ENCODE assay signal across 8 cellular contexts in the genomic region with DNA sequence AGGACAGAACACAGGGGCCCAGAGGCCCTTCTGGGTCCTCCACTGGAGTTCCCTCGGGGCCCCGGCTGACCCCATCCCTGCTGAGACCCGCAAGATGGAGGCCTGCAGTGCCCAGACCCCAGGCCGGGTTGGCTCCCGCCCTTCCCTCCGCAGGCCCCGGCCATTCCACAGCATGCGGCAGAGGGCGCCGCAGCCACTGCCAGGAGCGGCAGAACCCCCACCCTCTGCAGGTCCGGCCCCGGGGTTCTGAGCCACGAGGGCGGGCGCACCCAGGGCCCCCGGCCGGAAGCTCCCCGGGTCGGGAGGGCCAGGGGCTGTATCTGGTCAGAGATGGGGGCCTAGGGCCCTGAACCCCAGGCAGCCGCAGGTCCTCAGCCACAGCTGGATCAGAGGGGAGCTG. TPM values are rescaled to one million over a fixed set of nuclear protein-coding genes. Genes with fewer than 3 reads are reported as not detected.
A peak's percentile ranks its signal among the peaks of the same experiment; 100 is the strongest.
DNase-seq lines count a peak whose midpoint lies in the region; ATAC-seq and TF ChIP-seq lines count a peak whose summit lies in the region.

No MANE protein-coding gene starts in this region.

- 18 to 28% methylated on average over 21 of the region's 21 CpGs for WGBS in heart right ventricle, 2 donors
- 41 to 70% methylated on average over 4 to 12 of the region's 21 CpGs for WGBS in body of pancreas, 2 donors

- TF ChIP-seq POLR2A in body of pancreas (IDR thresholded peaks at IDR 0.05), result no peak

- H3K27me3 Mint-ChIP-seq in activated CD8-positive, alpha-beta T cell treated with anti-CD3 and anti-CD28 coated beads, Interleukin-2, amount 10 ng/mL, durations not matched to agents 7 days and 5 days (ENCODE audit: low read depth), result no peaks in the 10 kb centered on the region

- H3K27ac Mint-ChIP-seq in activated CD8-positive, alpha-beta T cell treated with anti-CD3 and anti-CD28 coated beads, Interleukin-2, amount 10 ng/mL, durations not matched to agents 7 days and 5 days, result no peak overlapping the region

- H3K4me3 ChIP-seq in heart right ventricle, result peak overlapping the region in 7 of 10 donors; percentile 5 to 49 (median 22)
- H3K4me3 ChIP-seq in body of pancreas, result no peak overlapping the region

- no peak overlapping the region for H3K4me3 Mint-ChIP-seq in activated CD8-positive, alpha-beta T cell treated with anti-CD3 and anti-CD28 coated beads, Interleukin-2, amount 10 ng/mL, durations not matched to agents 7 days and 5 days

- H3K36me3 Mint-ChIP-seq in activated CD8-positive, alpha-beta T cell treated with anti-CD3 and anti-CD28 coated beads, Interleukin-2, amount 10 ng/mL, durations not matched to agents 7 days and 5 days (ENCODE audit: low read depth), result no peaks in the 10 kb centered on the region

- peak overlapping the region in 2 of 10 donors; percentile 50 to 56 for H3K27ac ChIP-seq in heart right ventricle
- H3K27ac ChIP-seq in body of pancreas, result no peak overlapping the region

- H3K27me3 ChIP-seq in heart right ventricle, result peaks cover 0 to 5% (median 0%) of the 10 kb centered on the region in 7 donors
- no peaks in the 10 kb centered on the region for H3K27me3 ChIP-seq in body of pancreas

- no peaks in the 10 kb centered on the region for H3K36me3 ChIP-seq in heart right ventricle
- H3K36me3 ChIP-seq in body of pancreas (replicated peaks in 1 of 2; ENCODE audit: insufficient read depth in 1 of 2, low read depth in 2 of 2), result no peaks in the 10 kb centered on the region

- no peaks in the 10 kb centered on the region for H3K9me3 Mint-ChIP-seq in activated CD8-positive, alpha-beta T cell treated with anti-CD3 and anti-CD28 coated beads, Interleukin-2, amount 10 ng/mL, durations not matched to agents 7 days and 5 days (ENCODE audit: insufficient read depth)

- H3K4me1 Mint-ChIP-seq in activated CD8-positive, alpha-beta T cell treated with anti-CD3 and anti-CD28 coated beads, Interleukin-2, amount 10 ng/mL, durations not matched to agents 7 days and 5 days (ENCODE audit: low read depth), result peaks cover 3% of the 10 kb centered on the region

- H3K9me3 ChIP-seq in heart right ventricle, result no peaks in the 10 kb centered on the region
- H3K9me3 ChIP-seq in body of pancreas, result no peaks in the 10 kb centered on the region

- intact Hi-C loops in heart right ventricle (cut with DNase I) (loop anchor here in 2 of 10 donors (5.0 to 10.0 kb wide), 3 partner anchors 44 to 116 kb away; a partner anchor contains a TSS), body of pancreas (cut with DNase I) (no loop called here)

- peak; percentile 15 to 69 (median 48) for TF ChIP-seq CTCF in heart right ventricle (IDR thresholded peaks at IDR 0.05)
- TF ChIP-seq CTCF in body of pancreas (IDR thresholded peaks at IDR 0.05), result no peak

- POLR2A ChIA-PET in activated CD8-positive, alpha-beta T cell treated with anti-CD3 and anti-CD28 coated beads, Interleukin-2, amount 10 ng/mL, durations not matched to agents 7 days and 5 days (lab: Charles Lee), result interaction anchor here (0.6 kb wide), 1 partner anchor 131 kb away, joined by 3 read pairs; no protein-coding TSS in a partner anchor

- peak; percentile 40 for DNase-seq in activated gamma-delta T cell treated with Interleukin-2 at 50 U/mL for 16 hours
- DNase-seq in activated gamma-delta T cell (lab: John Stamatoyannopoulos, UW), result no peak
- DNase-seq in activated CD8-positive, alpha-beta T cell treated with anti-CD3 and anti-CD28 coated beads, Interleukin-2, amount 10 ng/mL, durations not matched to agents 7 days and 5 days, result peak; percentile 65
- DNase-seq in heart right ventricle, result peak in 1 of 2 donors; percentile 56
- peak; percentile 15 for DNase-seq in stimulated activated naive CD4-positive, alpha-beta T cell treated with Interleukin-2 at 50 U/mL for 16 hours (lab: John Stamatoyannopoulos, UW)
- no peak for DNase-seq in medulla oblongata (ENCODE audit: extremely low spot score)
- DNase-seq in body of pancreas, result no peak

- CTCF ChIA-PET in activated CD8-positive, alpha-beta T cell treated with anti-CD3 and anti-CD28 coated beads, Interleukin-2, amount 10 ng/mL, durations not matched to agents 7 days and 5 days (lab: Charles Lee), result interaction anchor here (1.2 kb wide), 1 partner anchor 149 kb away, joined by 4 read pairs; no protein-coding TSS in a partner anchor

- ATAC-seq in activated CD8-positive, alpha-beta T cell treated with anti-CD3 and anti-CD28 coated beads, Interleukin-2, amount 10 ng/mL, durations not matched to agents 7 days and 5 days, result peak; percentile 70
- ATAC-seq in heart right ventricle (peak; percentile 29 to 66 (median 56)), HG02970 (IDR thresholded peaks at IDR 0.05; ENCODE audit: low FRiP score, unreplicated experiment) (no peak), body of pancreas (no peak)

- peaks cover 0 to 16% (median 6%) of the 10 kb centered on the region in 9 donors for H3K4me1 ChIP-seq in heart right ventricle
- peaks cover 10% of the 10 kb centered on the region for H3K4me1 ChIP-seq in body of pancreas

RNA-seq across cellular contexts. Expression of a gene that starts 2.4 kb away (rescaled TPM):
- total RNA-seq in activated CD8-positive, alpha-beta T cell treated with anti-CD3 and anti-CD28 coated beads, Interleukin-2, amount 10 ng/mL, durations not matched to agents 7 days and 5 days, result under 1 TPM in 1 of 2 experiments, not detected in 1; 0.37 TPM
- total RNA-seq in heart right ventricle (under 1 TPM in 4 of 10 donors, not detected in 6; 0.32 to 0.61 (median 0.47) TPM), body of pancreas (not detected)
- under 1 TPM; 0.04 to 0.59 TPM for polyA plus RNA-seq in heart right ventricle

RNA-seq across cellular contexts. Expression of a gene that starts 8.0 kb away (rescaled TPM):
- total RNA-seq in activated CD8-positive, alpha-beta T cell treated with anti-CD3 and anti-CD28 coated beads, Interleukin-2, amount 10 ng/mL, durations not matched to agents 7 days and 5 days, result 10 to 100 TPM; 17.2 to 20.1 TPM
- 10 to 100 TPM in 9 of 10 donors, 1 to 10 TPM in 1; 7.8 to 14.9 (median 12.5) TPM for total RNA-seq in heart right ventricle
- polyA plus RNA-seq in heart right ventricle, result 10 to 100 TPM in 1 of 2 donors, 1 to 10 TPM in 1; 9.0 to 30.5 TPM
- total RNA-seq in body of pancreas, result 1 to 10 TPM in 1 of 2 donors, under 1 TPM in 1; 0.99 to 3.9 TPM

RNA-seq across cellular contexts. Expression of a gene that starts 14.0 kb away (rescaled TPM):
- 10 to 100 TPM; 19.6 to 24.9 TPM for total RNA-seq in activated CD8-positive, alpha-beta T cell treated with anti-CD3 and anti-CD28 coated beads, Interleukin-2, amount 10 ng/mL, durations not matched to agents 7 days and 5 days
- 10 to 100 TPM in 7 of 10 donors, 1 to 10 TPM in 3; 6.8 to 20.4 (median 11.4) TPM for total RNA-seq in heart right ventricle
- polyA plus RNA-seq in heart right ventricle, result 10 to 100 TPM in 1 of 2 donors, 1 to 10 TPM in 1; 3.3 to 11.6 TPM
- 10 to 100 TPM; 11.2 to 21.4 TPM for total RNA-seq in body of pancreas

RNA-seq across cellular contexts. Expression of a gene that starts 15.8 kb away (rescaled TPM):
- total RNA-seq in activated CD8-positive, alpha-beta T cell treated with anti-CD3 and anti-CD28 coated beads, Interleukin-2, amount 10 ng/mL, durations not matched to agents 7 days and 5 days, result 1 to 10 TPM; 1.5 to 2.1 TPM
- total RNA-seq in heart right ventricle (1 to 10 TPM in 4 of 10 donors, under 1 TPM in 6; 0.17 to 2.7 (median 0.75) TPM), body of pancreas (1 to 10 TPM; 2.1 to 2.3 TPM)
- polyA plus RNA-seq in heart right ventricle, result 1 to 10 TPM in 1 of 2 donors, under 1 TPM in 1; 0.49 to 5.9 TPM

RNA-seq across cellular contexts. Expression of a gene that starts 46.3 kb away (rescaled TPM):
- 10 to 100 TPM; 41.9 to 43.9 TPM for total RNA-seq in activated CD8-positive, alpha-beta T cell treated with anti-CD3 and anti-CD28 coated beads, Interleukin-2, amount 10 ng/mL, durations not matched to agents 7 days and 5 days
- total RNA-seq in heart right ventricle (10 to 100 TPM; 29.9 to 60.1 (median 35.1) TPM), body of pancreas (100 to 1,000 TPM in 1 of 2 donors, 10 to 100 TPM in 1; 27.2 to 115 TPM)
- polyA plus RNA-seq in heart right ventricle, result 10 to 100 TPM; 29.5 to 60.6 TPM

Comparison
In these comparisons a context has a peak if more than half of its experiments do, and no peak if none do; other contexts are left out.
1. DNase-seq: peak in activated gamma-delta T cell treated with Interleukin-2 at 50 U/mL for 16 hours (single experiment), activated CD8-positive, alpha-beta T cell treated with anti-CD3 and anti-CD28 coated beads, Interleukin-2, amount 10 ng/mL, durations not matched to agents 7 days and 5 days (single experiment) and stimulated activated naive CD4-positive, alpha-beta T cell treated with Interleukin-2 at 50 U/mL for 16 hours (single experiment); none in activated gamma-delta T cell (single experiment), medulla oblongata (single experiment) and body of pancreas (0 of 4).
2. ATAC-seq: peak in activated CD8-positive, alpha-beta T cell treated with anti-CD3 and anti-CD28 coated beads, Interleukin-2, amount 10 ng/mL, durations not matched to agents 7 days and 5 days (single experiment) and heart right ventricle (8 of 8); none in HG02970 (single experiment) and body of pancreas (single experiment).
3. H3K4me3 ChIP-seq: peak in heart right ventricle (7 of 10); none in body of pancreas (0 of 2).
4. CTCF ChIP-seq: peak in heart right ventricle (9 of 9); none in body of pancreas (0 of 7).